Comparison of ENCODE assay signal across 1 cellular context in the genomic region with DNA sequence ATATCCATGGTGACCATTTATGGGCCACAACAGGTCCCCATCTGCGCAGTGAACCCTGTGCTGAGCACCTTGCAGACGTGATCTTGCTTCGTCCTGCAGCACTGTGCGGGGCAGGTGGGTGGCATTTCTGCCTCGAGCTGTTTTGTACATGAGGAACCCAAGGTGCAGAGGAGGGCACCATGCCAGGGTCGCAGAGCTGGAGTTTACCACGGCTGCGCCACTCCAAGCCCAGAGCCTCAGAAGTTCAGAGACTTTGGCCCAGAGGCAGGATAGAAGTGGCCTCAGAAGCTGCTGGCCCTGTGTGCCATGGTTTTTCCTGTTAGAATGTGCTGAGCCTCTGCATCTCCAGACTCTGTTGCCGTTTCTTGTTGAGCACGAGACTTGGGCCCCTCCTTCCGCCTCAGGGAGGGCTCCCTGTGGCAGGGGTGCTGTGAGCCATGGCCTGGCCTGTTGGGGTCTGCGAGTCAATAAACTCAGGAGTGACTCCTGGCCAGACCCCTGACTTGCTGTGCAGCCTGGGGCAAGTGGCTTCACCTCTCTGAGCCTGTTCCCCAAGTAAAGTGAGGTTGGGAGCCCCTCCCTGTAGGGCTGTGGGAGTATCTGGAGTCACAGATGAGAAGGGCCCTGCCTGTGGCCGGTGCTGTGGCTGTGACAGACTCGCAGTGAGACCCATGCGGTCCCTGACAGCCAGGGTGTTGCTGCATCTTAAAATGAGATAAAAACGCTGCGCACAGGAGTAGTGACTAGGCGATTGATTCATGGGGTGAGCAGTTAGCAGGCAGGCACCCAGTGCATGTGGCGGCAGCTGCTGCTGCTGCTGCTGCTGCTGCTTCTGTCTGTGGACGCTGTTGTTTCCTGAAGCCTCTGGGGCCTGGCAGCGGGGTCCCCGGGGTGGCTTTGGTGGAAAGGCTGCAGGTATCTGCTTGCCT.
TF ChIP-seq lines count a peak whose summit lies in the region.

No MANE protein-coding gene starts in this region.

TF ChIP-seq in K562, 482 proteins besides CTCF, POLR2A, EP300 and RAD21 (continued from another document):
- TF ChIP-seq, protein P1, sequence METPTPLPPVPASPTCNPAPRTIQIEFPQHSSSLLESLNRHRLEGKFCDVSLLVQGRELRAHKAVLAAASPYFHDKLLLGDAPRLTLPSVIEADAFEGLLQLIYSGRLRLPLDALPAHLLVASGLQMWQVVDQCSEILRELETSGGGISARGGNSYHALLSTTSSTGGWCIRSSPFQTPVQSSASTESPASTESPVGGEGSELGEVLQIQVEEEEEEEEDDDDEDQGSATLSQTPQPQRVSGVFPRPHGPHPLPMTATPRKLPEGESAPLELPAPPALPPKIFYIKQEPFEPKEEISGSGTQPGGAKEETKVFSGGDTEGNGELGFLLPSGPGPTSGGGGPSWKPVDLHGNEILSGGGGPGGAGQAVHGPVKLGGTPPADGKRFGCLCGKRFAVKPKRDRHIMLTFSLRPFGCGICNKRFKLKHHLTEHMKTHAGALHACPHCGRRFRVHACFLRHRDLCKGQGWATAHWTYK (CRISPR knock-in tag; IDR thresholded peaks at IDR 0.05), result no peak
- TF ChIP-seq HDAC1 (IDR thresholded peaks at IDR 0.05) (0 out of 4 replicates have a peak, but pooled peaks of 1 of the 2 experiments have one; percentile 44), ZNF282 (CRISPR knock-in tag; IDR thresholded peaks at IDR 0.05) (no peak), TEAD1 (CRISPR knock-in tag; IDR thresholded peaks at IDR 0.05) (no peak), KDM1A (IDR thresholded peaks at IDR 0.05) (peak; percentile 80 to 92), MEIS2 (IDR thresholded peaks at IDR 0.05; ENCODE audit: partially characterized antibody) (peak; percentile 81), MYC (IDR thresholded peaks at IDR 0.05; ENCODE audit: low read depth, low read length) (peak; percentile 14; the same call in 1 of the 2 replicates), MYC (CRISPR knock-in tag; IDR thresholded peaks at IDR 0.05; ENCODE audit: borderline replicate concordance, low read depth) (no peak), CBFA2T3 (IDR thresholded peaks at IDR 0.05) (peak; percentile 67), SIN3A (IDR thresholded peaks at IDR 0.05; ENCODE audit: borderline replicate concordance in 2 of 2, control insufficient read depth in 1 of 2, low read depth in 2 of 2, low read length in 2 of 2) (peak in 1 of 2 experiments; percentile 41; a peak in 1 of 4 replicates), PHF20 (IDR thresholded peaks at IDR 0.05; ENCODE audit: partially characterized antibody) (peak; percentile 24), SMARCA5 (IDR thresholded peaks at IDR 0.05) (peak; percentile 80), RBM25 (IDR thresholded peaks at IDR 0.05; ENCODE audit: low read depth, low read length, severe bottlenecking) (peak; percentile 90), TAF9B (IDR thresholded peaks at IDR 0.05; ENCODE audit: partially characterized antibody) (no peak), ATF1 (CRISPR knock-in tag; IDR thresholded peaks at IDR 0.05) (no peak), ATF1 (tag; IDR thresholded peaks at IDR 0.05) (peak; percentile 38; the same call in 1 of the 2 replicates), KDM5B (IDR thresholded peaks at IDR 0.05; ENCODE audit: insufficient replicate concordance, low read depth, low read length) (no peak), HDAC2 (IDR thresholded peaks at IDR 0.05) (peak; percentile 90), ZKSCAN3 (CRISPR knock-in tag; IDR thresholded peaks at IDR 0.05) (no peak), TAL1 (IDR thresholded peaks at IDR 0.05) (peak; percentile 20; the same call in 1 of the 2 replicates), MIER1 (IDR thresholded peaks at IDR 0.05; ENCODE audit: low read depth) (no peak), ZNF165 (CRISPR knock-in tag; IDR thresholded peaks at IDR 0.05; ENCODE audit: borderline replicate concordance) (no peak), ZNF12 (CRISPR knock-in tag; IDR thresholded peaks at IDR 0.05) (no peak), POLR2AphosphoS5 (IDR thresholded peaks at IDR 0.05; ENCODE audit: control insufficient read depth, insufficient read depth, low read depth, low read length) (0 out of 2 replicates have a peak, but pooled peaks have one; percentile 16), PTBP1 (IDR thresholded peaks at IDR 0.05; ENCODE audit: low read depth, low read length) (0 out of 2 replicates have a peak, but pooled peaks have one; percentile 77), NCOR1 (IDR thresholded peaks at IDR 0.05) (0 out of 2 replicates have a peak, but pooled peaks have one; percentile 7), ZBTB8A (IDR thresholded peaks at IDR 0.05; ENCODE audit: partially characterized antibody) (no peak), MAZ (CRISPR knock-in tag; conservative IDR thresholded peaks at IDR 0.05 in 1 of 2, IDR thresholded peaks at IDR 0.05 in 1 of 2) (0 out of 4 replicates have a peak, but pooled peaks of 1 of the 2 experiments have one; percentile 21), BCOR (IDR thresholded peaks at IDR 0.05) (peak; percentile 99), BRD9 (IDR thresholded peaks at IDR 0.05; ENCODE audit: low read depth, partially characterized antibody) (peak; percentile 56), CBX1 (IDR thresholded peaks at IDR 0.05; ENCODE audit: low read depth) (peak; percentile 80), ZNF384 (IDR thresholded peaks at IDR 0.05; ENCODE audit: low read depth, low read length) (no peak), DACH1 (IDR thresholded peaks at IDR 0.05; ENCODE audit: partially characterized antibody) (peak; percentile 29), ZC3H8 (IDR thresholded peaks at IDR 0.05) (no peak), MTA3 (IDR thresholded peaks at IDR 0.05; ENCODE audit: borderline replicate concordance) (0 out of 2 replicates have a peak, but pooled peaks have one; percentile 28), TEAD4 (IDR thresholded peaks at IDR 0.05; ENCODE audit: low read length) (0 out of 2 replicates have a peak, but pooled peaks have one; percentile 14), TEAD4 (CRISPR knock-in tag; IDR thresholded peaks at IDR 0.05; ENCODE audit: borderline replicate concordance) (no peak), ZNF316 (IDR thresholded peaks at IDR 0.05) (0 out of 2 replicates have a peak, but pooled peaks have one; percentile 6), TCF3 (CRISPR knock-in tag; IDR thresholded peaks at IDR 0.05) (peak; percentile 52; the same call in 1 of the 2 replicates)
- TF ChIP-seq, protein P2, sequence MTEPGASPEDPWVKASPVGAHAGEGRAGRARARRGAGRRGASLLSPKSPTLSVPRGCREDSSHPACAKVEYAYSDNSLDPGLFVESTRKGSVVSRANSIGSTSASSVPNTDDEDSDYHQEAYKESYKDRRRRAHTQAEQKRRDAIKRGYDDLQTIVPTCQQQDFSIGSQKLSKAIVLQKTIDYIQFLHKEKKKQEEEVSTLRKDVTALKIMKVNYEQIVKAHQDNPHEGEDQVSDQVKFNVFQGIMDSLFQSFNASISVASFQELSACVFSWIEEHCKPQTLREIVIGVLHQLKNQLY (CRISPR knock-in tag; conservative IDR thresholded peaks at IDR 0.05), result no peak
- TF ChIP-seq, protein P3, sequence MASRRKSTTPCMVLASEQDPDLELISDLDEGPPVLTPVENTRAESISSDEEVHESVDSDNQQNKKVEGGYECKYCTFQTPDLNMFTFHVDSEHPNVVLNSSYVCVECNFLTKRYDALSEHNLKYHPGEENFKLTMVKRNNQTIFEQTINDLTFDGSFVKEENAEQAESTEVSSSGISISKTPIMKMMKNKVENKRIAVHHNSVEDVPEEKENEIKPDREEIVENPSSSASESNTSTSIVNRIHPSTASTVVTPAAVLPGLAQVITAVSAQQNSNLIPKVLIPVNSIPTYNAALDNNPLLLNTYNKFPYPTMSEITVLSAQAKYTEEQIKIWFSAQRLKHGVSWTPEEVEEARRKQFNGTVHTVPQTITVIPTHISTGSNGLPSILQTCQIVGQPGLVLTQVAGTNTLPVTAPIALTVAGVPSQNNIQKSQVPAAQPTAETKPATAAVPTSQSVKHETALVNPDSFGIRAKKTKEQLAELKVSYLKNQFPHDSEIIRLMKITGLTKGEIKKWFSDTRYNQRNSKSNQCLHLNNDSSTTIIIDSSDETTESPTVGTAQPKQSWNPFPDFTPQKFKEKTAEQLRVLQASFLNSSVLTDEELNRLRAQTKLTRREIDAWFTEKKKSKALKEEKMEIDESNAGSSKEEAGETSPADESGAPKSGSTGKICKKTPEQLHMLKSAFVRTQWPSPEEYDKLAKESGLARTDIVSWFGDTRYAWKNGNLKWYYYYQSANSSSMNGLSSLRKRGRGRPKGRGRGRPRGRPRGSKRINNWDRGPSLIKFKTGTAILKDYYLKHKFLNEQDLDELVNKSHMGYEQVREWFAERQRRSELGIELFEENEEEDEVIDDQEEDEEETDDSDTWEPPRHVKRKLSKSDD (conservative IDR thresholded peaks at IDR 0.05; ENCODE audit: low read length), result no peak
- TF ChIP-seq, protein P4, sequence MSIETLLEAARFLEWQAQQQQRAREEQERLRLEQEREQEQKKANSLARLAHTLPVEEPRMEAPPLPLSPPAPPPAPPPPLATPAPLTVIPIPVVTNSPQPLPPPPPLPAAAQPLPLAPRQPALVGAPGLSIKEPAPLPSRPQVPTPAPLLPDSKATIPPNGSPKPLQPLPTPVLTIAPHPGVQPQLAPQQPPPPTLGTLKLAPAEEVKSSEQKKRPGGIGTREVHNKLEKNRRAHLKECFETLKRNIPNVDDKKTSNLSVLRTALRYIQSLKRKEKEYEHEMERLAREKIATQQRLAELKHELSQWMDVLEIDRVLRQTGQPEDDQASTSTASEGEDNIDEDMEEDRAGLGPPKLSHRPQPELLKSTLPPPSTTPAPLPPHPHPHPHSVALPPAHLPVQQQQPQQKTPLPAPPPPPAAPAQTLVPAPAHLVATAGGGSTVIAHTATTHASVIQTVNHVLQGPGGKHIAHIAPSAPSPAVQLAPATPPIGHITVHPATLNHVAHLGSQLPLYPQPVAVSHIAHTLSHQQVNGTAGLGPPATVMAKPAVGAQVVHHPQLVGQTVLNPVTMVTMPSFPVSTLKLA (conservative IDR thresholded peaks at IDR 0.05), result peak; percentile 51 to 78; a peak in 3 of 4 replicates
- TF ChIP-seq, protein P5, sequence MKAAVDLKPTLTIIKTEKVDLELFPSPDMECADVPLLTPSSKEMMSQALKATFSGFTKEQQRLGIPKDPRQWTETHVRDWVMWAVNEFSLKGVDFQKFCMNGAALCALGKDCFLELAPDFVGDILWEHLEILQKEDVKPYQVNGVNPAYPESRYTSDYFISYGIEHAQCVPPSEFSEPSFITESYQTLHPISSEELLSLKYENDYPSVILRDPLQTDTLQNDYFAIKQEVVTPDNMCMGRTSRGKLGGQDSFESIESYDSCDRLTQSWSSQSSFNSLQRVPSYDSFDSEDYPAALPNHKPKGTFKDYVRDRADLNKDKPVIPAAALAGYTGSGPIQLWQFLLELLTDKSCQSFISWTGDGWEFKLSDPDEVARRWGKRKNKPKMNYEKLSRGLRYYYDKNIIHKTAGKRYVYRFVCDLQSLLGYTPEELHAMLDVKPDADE (conservative IDR thresholded peaks at IDR 0.05; ENCODE audit: control insufficient read depth, low read depth, low read length), result no peak
- TF ChIP-seq, protein P6, sequence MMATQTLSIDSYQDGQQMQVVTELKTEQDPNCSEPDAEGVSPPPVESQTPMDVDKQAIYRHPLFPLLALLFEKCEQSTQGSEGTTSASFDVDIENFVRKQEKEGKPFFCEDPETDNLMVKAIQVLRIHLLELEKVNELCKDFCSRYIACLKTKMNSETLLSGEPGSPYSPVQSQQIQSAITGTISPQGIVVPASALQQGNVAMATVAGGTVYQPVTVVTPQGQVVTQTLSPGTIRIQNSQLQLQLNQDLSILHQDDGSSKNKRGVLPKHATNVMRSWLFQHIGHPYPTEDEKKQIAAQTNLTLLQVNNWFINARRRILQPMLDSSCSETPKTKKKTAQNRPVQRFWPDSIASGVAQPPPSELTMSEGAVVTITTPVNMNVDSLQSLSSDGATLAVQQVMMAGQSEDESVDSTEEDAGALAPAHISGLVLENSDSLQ (IDR thresholded peaks at IDR 0.05), result peak; percentile 66; the same call in 1 of the 2 replicates
- TF ChIP-seq, protein P7, sequence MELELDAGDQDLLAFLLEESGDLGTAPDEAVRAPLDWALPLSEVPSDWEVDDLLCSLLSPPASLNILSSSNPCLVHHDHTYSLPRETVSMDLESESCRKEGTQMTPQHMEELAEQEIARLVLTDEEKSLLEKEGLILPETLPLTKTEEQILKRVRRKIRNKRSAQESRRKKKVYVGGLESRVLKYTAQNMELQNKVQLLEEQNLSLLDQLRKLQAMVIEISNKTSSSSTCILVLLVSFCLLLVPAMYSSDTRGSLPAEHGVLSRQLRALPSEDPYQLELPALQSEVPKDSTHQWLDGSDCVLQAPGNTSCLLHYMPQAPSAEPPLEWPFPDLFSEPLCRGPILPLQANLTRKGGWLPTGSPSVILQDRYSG (tag; conservative IDR thresholded peaks at IDR 0.05; ENCODE audit: low read depth), result no peak
- TF ChIP-seq, protein P8, sequence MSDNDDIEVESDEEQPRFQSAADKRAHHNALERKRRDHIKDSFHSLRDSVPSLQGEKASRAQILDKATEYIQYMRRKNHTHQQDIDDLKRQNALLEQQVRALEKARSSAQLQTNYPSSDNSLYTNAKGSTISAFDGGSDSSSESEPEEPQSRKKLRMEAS (CRISPR knock-in tag; IDR thresholded peaks at IDR 0.05), result peak; percentile 93
- TF ChIP-seq, protein P9, sequence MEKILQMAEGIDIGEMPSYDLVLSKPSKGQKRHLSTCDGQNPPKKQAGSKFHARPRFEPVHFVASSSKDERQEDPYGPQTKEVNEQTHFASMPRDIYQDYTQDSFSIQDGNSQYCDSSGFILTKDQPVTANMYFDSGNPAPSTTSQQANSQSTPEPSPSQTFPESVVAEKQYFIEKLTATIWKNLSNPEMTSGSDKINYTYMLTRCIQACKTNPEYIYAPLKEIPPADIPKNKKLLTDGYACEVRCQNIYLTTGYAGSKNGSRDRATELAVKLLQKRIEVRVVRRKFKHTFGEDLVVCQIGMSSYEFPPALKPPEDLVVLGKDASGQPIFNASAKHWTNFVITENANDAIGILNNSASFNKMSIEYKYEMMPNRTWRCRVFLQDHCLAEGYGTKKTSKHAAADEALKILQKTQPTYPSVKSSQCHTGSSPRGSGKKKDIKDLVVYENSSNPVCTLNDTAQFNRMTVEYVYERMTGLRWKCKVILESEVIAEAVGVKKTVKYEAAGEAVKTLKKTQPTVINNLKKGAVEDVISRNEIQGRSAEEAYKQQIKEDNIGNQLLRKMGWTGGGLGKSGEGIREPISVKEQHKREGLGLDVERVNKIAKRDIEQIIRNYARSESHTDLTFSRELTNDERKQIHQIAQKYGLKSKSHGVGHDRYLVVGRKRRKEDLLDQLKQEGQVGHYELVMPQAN (IDR thresholded peaks at IDR 0.05; ENCODE audit: borderline replicate concordance), result 0 out of 2 replicates have a peak, but pooled peaks have one; percentile 27
